In genomic region chr19:46953955-46954501, GRCh38 we compare ENCODE assay signal across 11 cellular contexts.
A peak's percentile ranks its signal among the peaks of the same experiment; 100 is the strongest.
DNase-seq lines count a peak whose midpoint lies in the region; ATAC-seq and TF ChIP-seq lines count a peak whose summit lies in the region.
"Had no signal": no experiment of that assay in that cellular context is flagged by ENCODE, and none has a peak within 500 bp of the region (broad histone marks: within the 10 kb centered on the region; RNA-seq: fewer than 3 reads in every experiment).

No MANE protein-coding gene starts in this region.

- WGBS in thyroid gland, 2 donors = 87 to 92% methylated on average over 6 of the region's 6 CpGs
- WGBS in mesendoderm (ENCODE audit: extremely low coverage, insufficient coverage, low lambda C conversion rate) = no CpG with 5 or more reads among the region's 6 CpGs
- WGBS in heart left ventricle, 4 donors = 86 to 94% (median 91%) methylated on average over 6 of the region's 6 CpGs

- no peak overlapping the region for H3K4me3 ChIP-seq in thyroid gland (replicated peaks in 1 of 3)
- H3K4me3 ChIP-seq in mesendoderm (ENCODE audit: low read length) = no peak overlapping the region
- no peak overlapping the region for H3K4me3 ChIP-seq in heart left ventricle

- POLR2A ChIA-PET in activated CD4-positive, alpha-beta T cell treated with anti-CD3 and anti-CD28 coated beads, Interleukin-2, amount 10 ng/mL, durations not matched to agents 7 days and 5 days (lab: Charles Lee) = interaction anchor here (0.7 kb wide), 1 partner anchor 166 kb away, joined by 4 read pairs; the partner anchor contains the start of gene SLC1A5
- POLR2A ChIA-PET in activated B cell treated with CpG ODN at 0.5 μM for 24 hours (lab: Charles Lee) = no interaction called here

- no peak overlapping the region for H3K9ac ChIP-seq in mesendoderm (ENCODE audit: low read length)

- H3K27me3 ChIP-seq in layer of hippocampus (ENCODE audit: control insufficient read depth, insufficient read depth, low read length) (no peaks in the 10 kb centered on the region), thyroid gland (no peaks in the 10 kb centered on the region), mesendoderm (ENCODE audit: insufficient read depth, low read length, poor library complexity) (no peaks in the 10 kb centered on the region), heart left ventricle (no peaks in the 10 kb centered on the region)

- CTCF ChIA-PET in activated CD4-positive, alpha-beta T cell treated with anti-CD3 and anti-CD28 coated beads, Interleukin-2, amount 10 ng/mL, durations not matched to agents 7 days and 5 days (lab: Charles Lee) = interaction anchor here (0.7 to 2.3 kb wide), 4 partner anchors 11 to 113 kb away, joined by 3 to 12 read pairs (median 5); no protein-coding TSS in a partner anchor
- CTCF ChIA-PET in activated B cell treated with CpG ODN at 0.5 μM for 24 hours (lab: Charles Lee) = interaction anchor here (1.4 kb wide), 1 partner anchor 59 kb away, joined by 4 read pairs; no protein-coding TSS in a partner anchor

- no peaks in the 10 kb centered on the region for H3K27me3 Mint-ChIP-seq in activated CD4-positive, alpha-beta T cell treated with anti-CD3 and anti-CD28 coated beads, Interleukin-2, amount 10 ng/mL, durations not matched to agents 7 days and 5 days
- H3K27me3 Mint-ChIP-seq in activated B cell treated with CpG ODN at 0.5 μM for 24 hours = no peaks in the 10 kb centered on the region

- H2AK5ac ChIP-seq in mesendoderm (ENCODE audit: low read length) = no peak overlapping the region

- H3K9me3 Mint-ChIP-seq in activated CD4-positive, alpha-beta T cell treated with anti-CD3 and anti-CD28 coated beads, Interleukin-2, amount 10 ng/mL, durations not matched to agents 7 days and 5 days = no peaks in the 10 kb centered on the region
- no peaks in the 10 kb centered on the region for H3K9me3 Mint-ChIP-seq in activated B cell treated with CpG ODN at 0.5 μM for 24 hours

- peak overlapping the region; percentile 76 for H3K4me3 Mint-ChIP-seq in activated CD4-positive, alpha-beta T cell treated with anti-CD3 and anti-CD28 coated beads, Interleukin-2, amount 10 ng/mL, durations not matched to agents 7 days and 5 days
- no peak overlapping the region for H3K4me3 Mint-ChIP-seq in activated B cell treated with CpG ODN at 0.5 μM for 24 hours

- peaks cover 66% of the 10 kb centered on the region for H3K4me1 Mint-ChIP-seq in activated CD4-positive, alpha-beta T cell treated with anti-CD3 and anti-CD28 coated beads, Interleukin-2, amount 10 ng/mL, durations not matched to agents 7 days and 5 days
- peaks cover 28% of the 10 kb centered on the region for H3K4me1 Mint-ChIP-seq in activated B cell treated with CpG ODN at 0.5 μM for 24 hours

- no peaks in the 10 kb centered on the region for H3K36me3 ChIP-seq in thyroid gland
- no peaks in the 10 kb centered on the region for H3K36me3 ChIP-seq in mesendoderm (ENCODE audit: control insufficient read depth, insufficient read depth, low read length)
- peaks cover 0 to 3% (median 0%) of the 10 kb centered on the region in 9 donors for H3K36me3 ChIP-seq in heart left ventricle

- intact Hi-C loops in activated B cell treated with CpG ODN at 0.5 μM for 24 hours (cut with micrococcal nuclease) (no loop called here), thyroid gland (cut with DNase I) (no loop called here), heart left ventricle (cut with DNase I) (no loop called here)

- H3K79me2 ChIP-seq in mesendoderm (ENCODE audit: control insufficient read depth, insufficient read depth, low read length) = peaks cover 5% of the 10 kb centered on the region

- H3K9me3 ChIP-seq in thyroid gland (no peaks in the 10 kb centered on the region), heart left ventricle (no peaks in the 10 kb centered on the region)

- H3K79me1 ChIP-seq in mesendoderm (ENCODE audit: low read length) = peaks cover 19% of the 10 kb centered on the region

- H3K36me3 Mint-ChIP-seq in activated CD4-positive, alpha-beta T cell treated with anti-CD3 and anti-CD28 coated beads, Interleukin-2, amount 10 ng/mL, durations not matched to agents 7 days and 5 days (ENCODE audit: low read depth) = peaks cover 28% of the 10 kb centered on the region
- peaks cover 20% of the 10 kb centered on the region for H3K36me3 Mint-ChIP-seq in activated B cell treated with CpG ODN at 0.5 μM for 24 hours (ENCODE audit: low read depth)

- H3K4ac ChIP-seq in mesendoderm (ENCODE audit: low read depth, low read length) = no peak overlapping the region

- DNase-seq in activated CD4-positive, alpha-beta T cell treated with anti-CD3 and anti-CD28 coated beads, Interleukin-2, amount 10 ng/mL, durations not matched to agents 7 days and 5 days = no peak
- no peak for DNase-seq in activated CD4-positive, alpha-beta T cell treated with anti-CD3 and anti-CD28 coated beads, Interleukin-2, amount 50 U/mL, for 4 hours
- DNase-seq in activated B cell treated with CpG ODN at 0.5 μM for 24 hours = no peak
- DNase-seq in thyroid gland = no peak
- DNase-seq in mesendoderm = no peak
- DNase-seq in heart left ventricle = no peak
- DNase-seq: GF-D8, head of caudate nucleus, SIG-M5 had no signal

- peak overlapping the region; percentile 43 for H3K27ac ChIP-seq in layer of hippocampus (ENCODE audit: low read depth, low read length)
- peak overlapping the region in 2 of 3 donors; percentile 36 to 51 for H3K27ac ChIP-seq in thyroid gland
- no peak overlapping the region for H3K27ac ChIP-seq in mesendoderm (ENCODE audit: low read depth, low read length)
- H3K27ac ChIP-seq in heart left ventricle = peak overlapping the region in 1 of 12 donors; percentile 87

- no peak overlapping the region for H2BK120ac ChIP-seq in mesendoderm (ENCODE audit: low read depth, low read length)

- no peak overlapping the region for H4K5ac ChIP-seq in mesendoderm (ENCODE audit: low read length)

- no peak overlapping the region for H3K4me2 ChIP-seq in mesendoderm (ENCODE audit: low read length)

- no peak overlapping the region for H2BK15ac ChIP-seq in mesendoderm (replicated peaks; ENCODE audit: low read depth)

- TF ChIP-seq POLR2A in thyroid gland (IDR thresholded peaks at IDR 0.05) (no peak), heart left ventricle (IDR thresholded peaks at IDR 0.05) (no peak)

- no peak overlapping the region for H3K18ac ChIP-seq in mesendoderm (ENCODE audit: low read length)

- no peak overlapping the region for H3K23ac ChIP-seq in mesendoderm (ENCODE audit: low read length)

- TF ChIP-seq CTCF in activated B cell treated with CpG ODN at 0.5 μM for 24 hours (IDR thresholded peaks at IDR 0.05) = no peak
- no peak for TF ChIP-seq CTCF in thyroid gland (IDR thresholded peaks at IDR 0.05)
- TF ChIP-seq CTCF in heart left ventricle (IDR thresholded peaks at IDR 0.05) = no peak

- no peak overlapping the region for H4K8ac ChIP-seq in mesendoderm (ENCODE audit: low read depth, low read length)

- H2BK5ac ChIP-seq in mesendoderm (ENCODE audit: low read length) = no peak overlapping the region

- no peak for ATAC-seq in activated B cell treated with CpG ODN at 0.5 μM for 24 hours (ENCODE audit: low read depth)
- no peak for ATAC-seq in GM21825 (IDR thresholded peaks at IDR 0.05; ENCODE audit: unreplicated experiment)
- ATAC-seq in heart left ventricle = no peak

- peak overlapping the region; percentile 93 for H3K27ac Mint-ChIP-seq in activated CD4-positive, alpha-beta T cell treated with anti-CD3 and anti-CD28 coated beads, Interleukin-2, amount 10 ng/mL, durations not matched to agents 7 days and 5 days
- peak overlapping the region; percentile 35 for H3K27ac Mint-ChIP-seq in activated B cell treated with CpG ODN at 0.5 μM for 24 hours

- no peak overlapping the region for H3K56ac ChIP-seq in mesendoderm (ENCODE audit: low read length)

- peaks cover 33 to 60% of the 10 kb centered on the region in 2 donors for H3K4me1 ChIP-seq in thyroid gland
- H3K4me1 ChIP-seq in mesendoderm (ENCODE audit: control insufficient read depth, low read depth, low read length) = no peaks in the 10 kb centered on the region
- peaks cover 5 to 79% (median 37%) of the 10 kb centered on the region in 12 donors for H3K4me1 ChIP-seq in heart left ventricle
